9 cellular contexts compared by ENCODE assay signal in the genomic region with DNA sequence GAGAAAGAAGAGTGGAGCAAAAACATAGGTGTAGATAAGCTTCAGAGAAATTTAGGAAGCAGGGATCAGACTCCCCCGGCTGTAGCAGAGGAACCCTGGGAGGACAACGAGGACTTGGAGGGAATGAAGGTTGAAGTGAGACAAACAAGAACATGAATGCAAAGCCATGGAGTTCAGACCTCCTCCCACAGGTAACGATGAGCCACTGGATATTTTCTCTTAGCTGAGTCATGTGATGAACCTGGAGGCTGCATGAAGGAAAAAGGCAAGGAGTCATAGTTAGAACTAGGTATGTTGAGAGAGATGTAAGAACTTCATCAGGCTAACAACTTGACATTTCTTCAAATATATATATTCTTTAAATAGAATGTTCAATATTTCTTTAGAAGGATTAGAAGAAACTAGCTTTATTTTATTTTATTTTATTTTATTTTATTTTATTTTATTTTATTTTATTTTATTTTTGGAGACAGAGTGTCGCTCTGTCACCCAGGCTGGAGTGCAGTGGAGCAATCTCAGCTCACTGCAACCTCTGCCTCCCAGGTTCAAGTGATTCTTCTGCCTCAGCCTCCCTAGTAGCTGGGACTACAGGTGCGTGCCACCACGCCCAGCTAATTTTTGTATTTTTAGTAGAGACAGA. TPM values are rescaled to one million over a fixed set of nuclear protein-coding genes. Genes with fewer than 3 reads are reported as not detected.
DNase-seq lines count a peak whose midpoint lies in the region; ATAC-seq and TF ChIP-seq lines count a peak whose summit lies in the region.
"Not testable (repeated sequence)": the region's sequence is repeated elsewhere in the genome, so short reads cannot be mapped to it uniquely, and the experiment has no call there.
"Had no signal": no experiment of that assay in that cellular context is flagged by ENCODE, and none has a peak within 500 bp of the region (broad histone marks: within the 10 kb centered on the region; RNA-seq: fewer than 3 reads in every experiment).

No MANE protein-coding gene starts in this region.

- not testable (repeated sequence) for H3K27me3 ChIP-seq in CD8-positive, alpha-beta T cell (ENCODE audit: insufficient read depth, low read length); HCT116 (ENCODE audit: insufficient read depth, low read length); OCI-LY3 (ENCODE audit: low read depth, low read length); foreskin keratinocyte; osteoblast (ENCODE audit: insufficient read depth, low read length)

- TF ChIP-seq CTCF in CD8-positive, alpha-beta T cell (IDR thresholded peaks at IDR 0.05); HCT116 (IDR thresholded peaks at IDR 0.05 in 2 of 3, conservative IDR thresholded peaks at IDR 0.05 in 1 of 3; ENCODE audit: borderline replicate concordance in 1 of 3, insufficient read depth in 1 of 3, low read depth in 2 of 3, low read length in 2 of 3); OCI-LY3 (IDR thresholded peaks at IDR 0.05; ENCODE audit: low read depth, low read length); foreskin keratinocyte (conservative IDR thresholded peaks at IDR 0.05); osteoblast (IDR thresholded peaks at IDR 0.05; ENCODE audit: extremely low read depth, low read depth, low read length): not testable (repeated sequence)

- H3K9me2 ChIP-seq in HCT116 (ENCODE audit: insufficient read depth), result not testable (repeated sequence)

- not testable (repeated sequence) for TF ChIP-seq POLR2A in HCT116 (IDR thresholded peaks at IDR 0.05; ENCODE audit: borderline replicate concordance, extremely low read depth, insufficient read depth, insufficient read length)

- not testable (repeated sequence) for H3K36me3 Mint-ChIP-seq in CD8-positive, alpha-beta T cell; activated CD4-positive, alpha-beta T cell treated with anti-CD3 and anti-CD28 coated beads for 36 hours (ENCODE audit: low read depth); activated naive CD8-positive, alpha-beta T cell

- not testable (repeated sequence) for H3K4me2 ChIP-seq in HCT116 (ENCODE audit: low read length)
- H3K4me2 ChIP-seq in OCI-LY3 (ENCODE audit: low read length) (peak overlapping the region; percentile 76), osteoblast (ENCODE audit: insufficient read depth, low read length) (peak overlapping the region; percentile 55)

- ATAC-seq in CD8-positive, alpha-beta T cell; HCT116; activated CD4-positive, alpha-beta T cell treated with anti-CD3 and anti-CD28 coated beads for 36 hours: not testable (repeated sequence)
- ATAC-seq in foreskin keratinocyte, result peak; percentile 66

- not testable (repeated sequence) for H3K79me2 ChIP-seq in HCT116 (ENCODE audit: insufficient read depth, low read length); OCI-LY3 (ENCODE audit: low read length); osteoblast (ENCODE audit: insufficient read depth, low read length)

- H3K27ac ChIP-seq in CD8-positive, alpha-beta T cell (ENCODE audit: low read depth, low read length); HCT116 (ENCODE audit: low read depth, low read length); foreskin keratinocyte: not testable (repeated sequence)
- H3K27ac ChIP-seq in OCI-LY3 (ENCODE audit: low read length) (peak overlapping the region; percentile 87), osteoblast (ENCODE audit: low read depth, low read length) (peak overlapping the region; percentile 57)

- H3K9ac ChIP-seq in HCT116 (ENCODE audit: low read length), result not testable (repeated sequence)
- peak overlapping the region; percentile 68 for H3K9ac ChIP-seq in OCI-LY3 (ENCODE audit: low read length)

- not testable (repeated sequence) for DNase-seq in CD8-positive, alpha-beta T cell; HCT116 (ENCODE audit: low read depth, low spot score); foreskin keratinocyte; osteoblast (ENCODE audit: insufficient read length, low spot score, missing footprints)
- peak; percentile 15 for DNase-seq in activated CD4-positive, alpha-beta T cell treated with anti-CD3 and anti-CD28 coated beads for 36 hours

- H3K9me3 Mint-ChIP-seq in CD8-positive, alpha-beta T cell; activated CD4-positive, alpha-beta T cell treated with anti-CD3 and anti-CD28 coated beads for 36 hours (ENCODE audit: low read depth); activated naive CD8-positive, alpha-beta T cell (ENCODE audit: low read depth): not testable (repeated sequence)

- H3K4me1 ChIP-seq in CD8-positive, alpha-beta T cell (ENCODE audit: insufficient read depth, low read length), result peaks cover 25% of the 10 kb centered on the region
- H3K4me1 ChIP-seq in HCT116 (ENCODE audit: control insufficient read depth in 1 of 2, insufficient read depth in 2 of 2, low read length in 2 of 2); foreskin keratinocyte: not testable (repeated sequence)
- H3K4me1 ChIP-seq in OCI-LY3 (ENCODE audit: low read length) (peaks cover 74% of the 10 kb centered on the region), osteoblast (ENCODE audit: insufficient read depth, low read length) (peaks cover 23% of the 10 kb centered on the region)

- H3K27ac Mint-ChIP-seq in CD8-positive, alpha-beta T cell, result peak overlapping the region; percentile 92
- peak overlapping the region; percentile 0 for H3K27ac Mint-ChIP-seq in activated CD4-positive, alpha-beta T cell treated with anti-CD3 and anti-CD28 coated beads for 36 hours
- H3K27ac Mint-ChIP-seq in activated naive CD8-positive, alpha-beta T cell, result peak overlapping the region; percentile 97

- H3K27me3 Mint-ChIP-seq in CD8-positive, alpha-beta T cell (ENCODE audit: low read depth); activated CD4-positive, alpha-beta T cell treated with anti-CD3 and anti-CD28 coated beads for 36 hours; activated naive CD8-positive, alpha-beta T cell: not testable (repeated sequence)

- H2AFZ ChIP-seq in HCT116 (ENCODE audit: low read depth, low read length, poor library complexity, severe bottlenecking), result peak overlapping the region; percentile 44
- H2AFZ ChIP-seq in OCI-LY3 (ENCODE audit: low read depth, low read length), result not testable (repeated sequence)
- H2AFZ ChIP-seq in osteoblast (ENCODE audit: low read length), result peak overlapping the region; percentile 66

- TF ChIP-seq RAD21 in HCT116 (IDR thresholded peaks at IDR 0.05; ENCODE audit: low read depth), result not testable (repeated sequence)

- intact Hi-C loops in CD8-positive, alpha-beta T cell (cut with DNase I, micrococcal nuclease), result loop anchor here (2.0 to 5.0 kb wide), 4 partner anchors 21 to 604 kb away; a partner anchor contains a TSS
- intact Hi-C loops in HCT116 (cut with micrococcal nuclease), result not testable (repeated sequence)
- intact Hi-C loops in activated CD4-positive, alpha-beta T cell treated with anti-CD3 and anti-CD28 coated beads for 36 hours (cut with DNase I, micrococcal nuclease), result loop anchor here (1.0 to 5.0 kb wide), 12 partner anchors 12 to 466 kb away; a partner anchor contains a TSS

- BruUV-seq in HCT116 (replicated peaks; lab: Mats Ljungman, UMichigan), result not testable (repeated sequence)

- H3K4me1 Mint-ChIP-seq in CD8-positive, alpha-beta T cell (ENCODE audit: low read depth), result peaks cover 47% of the 10 kb centered on the region
- peaks cover 62% of the 10 kb centered on the region for H3K4me1 Mint-ChIP-seq in activated CD4-positive, alpha-beta T cell treated with anti-CD3 and anti-CD28 coated beads for 36 hours
- H3K4me1 Mint-ChIP-seq in activated naive CD8-positive, alpha-beta T cell (ENCODE audit: low read depth), result peaks cover 68% of the 10 kb centered on the region

- not testable (repeated sequence) for H3K4me3 Mint-ChIP-seq in CD8-positive, alpha-beta T cell; activated CD4-positive, alpha-beta T cell treated with anti-CD3 and anti-CD28 coated beads for 36 hours
- H3K4me3 Mint-ChIP-seq in activated naive CD8-positive, alpha-beta T cell, result peak overlapping the region; percentile 79

- not testable (repeated sequence) for H3K9me3 ChIP-seq in CD8-positive, alpha-beta T cell (ENCODE audit: low read length); HCT116 (ENCODE audit: control insufficient read depth in 1 of 2, insufficient read depth in 1 of 2, low read depth in 1 of 2, low read length in 2 of 2); OCI-LY3 (ENCODE audit: insufficient read depth, low read length); osteoblast (ENCODE audit: low read depth, low read length)

- CTCF ChIA-PET in CD8-positive, alpha-beta T cell (lab: Charles Lee), result interaction anchor here (2.4 kb wide), 1 partner anchor 22 kb away, joined by 6 read pairs; no protein-coding TSS in a partner anchor
- CTCF ChIA-PET in HCT116 (lab: Charles Lee), result not testable (repeated sequence)
- CTCF ChIA-PET in activated CD4-positive, alpha-beta T cell treated with anti-CD3 and anti-CD28 coated beads for 36 hours (lab: Charles Lee), result interaction anchor here (1.0 to 3.2 kb wide), 4 partner anchors 11 to 43 kb away, joined by 3 to 13 read pairs (median 4); no protein-coding TSS in a partner anchor

- RAD21 ChIA-PET in HCT116 (lab: Charles Lee; ENCODE audit: low non-redundant PET in 1 of 2, low total read pairs in 2 of 2, uncharacterized antibody in 2 of 2, unreplicated experiment in 2 of 2), result not testable (repeated sequence)

- POLR2A ChIA-PET in CD8-positive, alpha-beta T cell (lab: Charles Lee); HCT116 (lab: Charles Lee); activated CD4-positive, alpha-beta T cell treated with anti-CD3 and anti-CD28 coated beads for 36 hours (lab: Charles Lee): not testable (repeated sequence)

- not testable (repeated sequence) for H3K36me3 ChIP-seq in CD8-positive, alpha-beta T cell (ENCODE audit: insufficient read depth, low read length); HCT116 (ENCODE audit: control insufficient read depth in 1 of 2, insufficient read depth in 2 of 2, low read length in 2 of 2); OCI-LY3 (replicated peaks; ENCODE audit: low read depth, low read length); osteoblast (ENCODE audit: insufficient read depth, low read length)

- not testable (repeated sequence) for H3K4me3 ChIP-seq in CD8-positive, alpha-beta T cell (ENCODE audit: low read depth, low read length); HCT116 (replicated peaks in 1 of 2; ENCODE audit: low read depth in 1 of 2, low read length in 2 of 2); osteoblast (ENCODE audit: insufficient read depth, low read length)
- peak overlapping the region; percentile 62 for H3K4me3 ChIP-seq in OCI-LY3 (ENCODE audit: low read length)

- not testable (repeated sequence) for H4K20me1 ChIP-seq in HCT116 (ENCODE audit: insufficient read depth); OCI-LY3 (ENCODE audit: insufficient read depth, low read length); osteoblast (ENCODE audit: insufficient read depth, low read length)

RNA-seq across cellular contexts. Expression of a gene that starts 57.7 kb away (rescaled TPM):
- 100 to 1,000 TPM; 366 to 383 TPM for total RNA-seq in CD8-positive, alpha-beta T cell
- not detected for total RNA-seq in HCT116 (2021; ENCODE audit: unreplicated experiment)
- polyA plus RNA-seq in HCT116 (2012), result not detected in 2 replicates
- total RNA-seq in activated CD4-positive, alpha-beta T cell treated with anti-CD3 and anti-CD28 coated beads for 36 hours, result 10 to 100 TPM; 12.0 to 13.6 TPM
- total RNA-seq in foreskin keratinocyte, result not detected in 2 replicates
- not detected in 2 replicates for polyA plus RNA-seq in foreskin keratinocyte
- total RNA-seq in osteoblast, result not detected in 2 replicates
- total RNA-seq: Daoy, HT-29 had no signal

Comparison
In these comparisons a context has a peak if more than half of its experiments do, and no peak if none do; other contexts are left out.
1. H3K27ac Mint-ChIP-seq: peak in every context shown above with its lines; median percentile 97 in activated naive CD8-positive, alpha-beta T cell; 92 in CD8-positive, alpha-beta T cell; 0 in activated CD4-positive, alpha-beta T cell treated with anti-CD3 and anti-CD28 coated beads for 36 hours.
2. RNA of a gene that starts 57.7 kb away (total RNA-seq): 366 to 383 TPM in CD8-positive, alpha-beta T cell; 12.0 to 13.6 TPM in activated CD4-positive, alpha-beta T cell treated with anti-CD3 and anti-CD28 coated beads for 36 hours, not detected in HCT116 (single experiment), not detected in foreskin keratinocyte and not detected in osteoblast; every median in the first group is over 10 times any median in the second.